In the genomic region with DNA sequence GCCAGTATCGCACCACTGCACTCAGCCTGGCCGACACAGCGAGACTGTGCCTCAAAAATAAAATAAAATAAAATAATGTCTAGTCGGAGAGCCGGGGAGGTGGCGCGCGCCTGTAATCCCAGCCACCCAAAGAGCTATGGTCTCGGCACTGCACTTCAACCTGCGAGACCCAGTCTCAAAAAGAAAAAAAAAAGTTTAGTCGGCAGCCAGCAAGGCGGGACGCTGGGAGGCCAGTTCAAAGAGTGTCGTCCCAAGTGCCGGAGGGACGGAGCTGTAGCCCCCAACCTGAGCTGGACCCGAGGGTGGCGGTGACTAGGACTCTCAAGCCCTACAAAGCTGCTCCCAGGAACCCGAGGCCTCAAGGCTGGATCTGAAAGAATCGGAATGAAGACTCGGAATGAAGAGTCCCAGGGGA, we compare ENCODE assay signal across 8 cellular contexts. TPM values are rescaled to one million over a fixed set of nuclear protein-coding genes. Genes with fewer than 3 reads are reported as not detected.
DNase-seq lines count a peak whose midpoint lies in the region; ATAC-seq, FAIRE-seq and TF ChIP-seq lines count a peak whose summit lies in the region.

No MANE protein-coding gene starts in this region.

- peak overlapping the region; percentile 91 for H3K27ac Mint-ChIP-seq in chondrocyte (ENCODE audit: unreplicated experiment)

- CTCF ChIA-PET in AG04449 (lab: Yijun Ruan, JAX) = interaction anchor here (0.9 to 11.8 kb wide), 8 partner anchors 9 to 46 kb away, joined by 3 to 160 read pairs (median 3); no protein-coding TSS in a partner anchor

- H3K9me3 Mint-ChIP-seq in chondrocyte (ENCODE audit: low read depth) = no peaks in the 10 kb centered on the region

- peaks cover 26% of the 10 kb centered on the region for H3K4me1 ChIP-seq in mucosa of stomach (ENCODE audit: control insufficient read depth, insufficient read depth, low read length)

- POLR2A ChIA-PET in AG04449 (lab: Yijun Ruan, JAX) = interaction anchor here (1.0 to 1.6 kb wide), 5 partner anchors 14 to 46 kb away, joined by 3 to 5 read pairs (median 3); a partner anchor contains a TSS

- peak overlapping the region; percentile 87 for H3K4me3 Mint-ChIP-seq in chondrocyte (ENCODE audit: unreplicated experiment)

- peak; percentile 5 for ATAC-seq in HG03571 (IDR thresholded peaks at IDR 0.05; ENCODE audit: unreplicated experiment)

- H3K9me3 ChIP-seq in mucosa of stomach (ENCODE audit: control insufficient read depth, low read length) = no peaks in the 10 kb centered on the region

- no peak for FAIRE-seq in HTR-8/SVneo (lab: Jason Lieb, UNC)

- H3K9ac ChIP-seq in mucosa of stomach (ENCODE audit: low read length) = peak overlapping the region; percentile 67

- no peaks in the 10 kb centered on the region for H3K27me3 Mint-ChIP-seq in chondrocyte (ENCODE audit: low read depth)

- H3K36me3 Mint-ChIP-seq in chondrocyte (ENCODE audit: low read depth) = peaks cover 10% of the 10 kb centered on the region

- no peak for DNase-seq in AG04449 (ENCODE audit: low read depth, low spot score)
- DNase-seq in chondrocyte (ENCODE audit: low spot score) = no peak
- DNase-seq in OCI-M1 (lab: John Stamatoyannopoulos, UW) = no peak
- no peak for DNase-seq in activated CD8-positive, alpha-beta memory T cell treated with anti-CD3 and anti-CD28 coated beads for 24 hours
- DNase-seq in mucosa of gallbladder (ENCODE audit: low spot score) = no peak
- no peak for DNase-seq in HTR-8/SVneo (ENCODE audit: insufficient read length, low spot score)

- TF ChIP-seq CTCF in AG04449 (IDR thresholded peaks at IDR 0.05; ENCODE audit: insufficient read depth, low read length, missing control alignments) (no peak), chondrocyte (IDR thresholded peaks at IDR 0.05) (no peak)

- H3K4me3 ChIP-seq in AG04449 (ENCODE audit: low read depth, low read length) = peak overlapping the region; percentile 69
- peak overlapping the region; percentile 6 for H3K4me3 ChIP-seq in mucosa of stomach (ENCODE audit: low read length)

- no peaks in the 10 kb centered on the region for H3K36me3 ChIP-seq in mucosa of stomach (ENCODE audit: control insufficient read depth, insufficient read depth, low read length)

- no peaks in the 10 kb centered on the region for H3K27me3 ChIP-seq in mucosa of stomach (ENCODE audit: control insufficient read depth, insufficient read depth, low read length)

- H3K4me1 Mint-ChIP-seq in chondrocyte (ENCODE audit: low read depth) = peaks cover 19% of the 10 kb centered on the region

RNA-seq across cellular contexts. Expression of a gene that starts 0.6 kb away (rescaled TPM):
- 1.2 TPM in 1 of 3 replicates, not detected in the others for total RNA-seq in chondrocyte
- total RNA-seq in mucosa of gallbladder = 1.1 TPM

RNA-seq across cellular contexts. Expression of a gene that starts 7.0 kb away (rescaled TPM):
- total RNA-seq in chondrocyte (3.6 to 9.1 TPM (median 8.2 TPM) in 3 replicates), mucosa of gallbladder (681 TPM)

RNA-seq across cellular contexts. Expression of a gene that starts 27.7 kb away (rescaled TPM):
- total RNA-seq in chondrocyte (13.6 to 20.0 TPM (median 15.6 TPM) in 3 replicates), mucosa of gallbladder (28.3 TPM)

RNA-seq across cellular contexts. Expression of a gene that starts 34.3 kb away (rescaled TPM):
- total RNA-seq in chondrocyte = 3.6 to 5.7 TPM (median 5.1 TPM) in 3 replicates
- 17.2 TPM for total RNA-seq in mucosa of gallbladder

Comparison
In these comparisons a context has a peak if more than half of its experiments do, and no peak if none do; other contexts are left out.
1. RNA of a gene that starts 7.0 kb away (total RNA-seq): 681 TPM in mucosa of gallbladder (single experiment); 3.6 to 9.1 TPM in chondrocyte; every median in the first group is over 10 times any median in the second.